ENCODE assay signal across 2 cellular contexts in the genomic region with DNA sequence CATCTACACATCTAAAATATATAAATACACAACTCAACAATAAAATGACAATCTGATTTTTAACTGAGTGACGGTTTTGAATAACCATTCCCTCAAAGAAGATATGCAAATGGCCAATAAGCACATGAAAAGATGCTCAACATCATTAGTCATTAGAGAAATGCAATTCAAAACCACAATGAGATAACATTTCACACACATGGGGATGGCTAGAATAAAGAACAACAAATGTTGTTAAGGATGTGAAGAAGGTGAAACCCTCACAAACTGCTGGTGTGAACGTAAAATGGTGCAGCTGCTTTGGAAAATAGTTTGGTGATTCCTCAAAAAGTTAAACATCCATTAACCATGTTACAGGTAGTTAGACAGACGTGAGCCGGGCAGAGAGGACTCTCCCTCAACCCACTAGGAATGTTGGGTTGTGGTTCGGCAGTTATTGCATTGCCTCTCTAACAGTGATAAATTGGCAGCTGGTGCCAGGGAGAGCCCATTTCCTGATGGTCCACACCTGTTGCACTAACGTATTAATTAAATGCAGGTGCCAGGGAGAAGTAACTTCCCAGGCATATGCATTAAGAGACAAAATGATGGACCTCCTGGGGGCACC.
TF ChIP-seq lines count a peak whose summit lies in the region.

No MANE protein-coding gene starts in this region.

TF ChIP-seq in HEK293, 187 proteins besides CTCF, POLR2A, EP300 and RAD21:
- TF ChIP-seq GFI1B (tag by site-specific recombination; IDR thresholded peaks at IDR 0.05), result no peak
- peak; percentile 36; the same call in 1 of the 2 replicates for TF ChIP-seq SCRT1 (tag by site-specific recombination; IDR thresholded peaks at IDR 0.05; ENCODE audit: borderline replicate concordance)
- TF ChIP-seq SCRT2 (tag by site-specific recombination; IDR thresholded peaks at IDR 0.05), result peak; percentile 85

TF ChIP-seq in SK-N-SH, 30 proteins besides CTCF, POLR2A, EP300 and RAD21:
- TF ChIP-seq MEF2A (IDR thresholded peaks at IDR 0.05; ENCODE audit: borderline replicate concordance, low read depth) (no peak), ZBTB33 (IDR thresholded peaks at IDR 0.05; ENCODE audit: borderline replicate concordance, low read depth) (no peak), SIN3A (IDR thresholded peaks at IDR 0.05; ENCODE audit: borderline replicate concordance, low read depth, low read length) (no peak), TEAD4 (IDR thresholded peaks at IDR 0.05; ENCODE audit: borderline replicate concordance, insufficient read depth) (no peak), GABPA (IDR thresholded peaks at IDR 0.05; ENCODE audit: low read depth) (no peak)
